17 cellular contexts compared by ENCODE assay signal in the genomic region with DNA sequence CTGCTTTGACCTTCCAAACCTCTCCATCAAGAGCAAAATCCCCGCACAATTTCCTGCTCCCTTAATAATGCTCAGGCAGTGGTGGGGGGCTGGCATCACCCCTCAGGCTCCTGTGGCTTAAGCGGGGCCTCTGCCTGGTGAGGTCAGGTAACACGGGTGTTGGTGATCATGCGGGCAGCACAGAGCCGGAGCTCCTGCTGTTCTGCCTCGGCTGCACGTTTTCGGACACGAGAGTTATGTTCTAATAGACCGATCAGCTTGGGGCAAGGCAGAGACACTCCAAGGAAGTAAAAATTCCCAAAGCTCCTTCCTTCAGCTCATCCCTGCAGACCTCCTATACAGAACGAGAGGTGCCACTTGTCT. TPM values are rescaled to one million over a fixed set of nuclear protein-coding genes. Genes with fewer than 3 reads are reported as not detected.
DNase-seq lines count a peak whose midpoint lies in the region; ATAC-seq, FAIRE-seq and TF ChIP-seq lines count a peak whose summit lies in the region.
"Had no signal": no experiment of that assay in that cellular context is flagged by ENCODE, and none has a peak within 500 bp of the region (broad histone marks: within the 10 kb centered on the region; RNA-seq: fewer than 3 reads in every experiment).

No MANE protein-coding gene starts in this region.

- TF ChIP-seq CTCF in natural killer cell (IDR thresholded peaks at IDR 0.05) (no peak), kidney (IDR thresholded peaks at IDR 0.05; ENCODE audit: borderline replicate concordance, extremely low read depth, insufficient read depth) (no peak)

- FAIRE-seq in kidney (lab: Jason Lieb, UNC): no peak

- no peak overlapping the region for H3K4me3 Mint-ChIP-seq in activated T-cell treated with anti-CD3 and anti-CD28 coated beads, Interleukin-2, amount 50 U/mL, for 72 hours
- no peak overlapping the region for H3K4me3 Mint-ChIP-seq in natural killer cell
- no peak overlapping the region for H3K4me3 Mint-ChIP-seq in natural killer cell treated with Interleukin-12 subunit alpha and Interleukin-12 subunit beta and Interleukin-15 and Interleukin-18, amount 100 ng/mL, for 72 hours
- H3K4me3 Mint-ChIP-seq: B cell had no signal

- no peak for DNase-seq in activated T-cell treated with anti-CD3 and anti-CD28 coated beads, Interleukin-2, amount 50 U/mL, for 72 hours
- DNase-seq in activated T-cell treated with anti-CD3 and anti-CD28 coated beads, Interleukin-2, amount 50 U/mL, for 1 hour: no peak
- DNase-seq in natural killer cell (no peak), kidney (peak; percentile 31)
- DNase-seq in natural killer cell treated with Interleukin-12 subunit alpha and Interleukin-12 subunit beta and Interleukin-15 and Interleukin-18, amount 100 ng/mL, for 72 hours (ENCODE audit: low spot score): no peak
- DNase-seq in stimulated activated CD4-positive, alpha-beta T cell treated with anti-CD3 and anti-CD28 coated beads, Interleukin-4, amount 100 ng/mL, for 24 hours: no peak
- DNase-seq: DMS79 treated with DMSO at 0.1 percent for 48 hours; H7; Kasumi-1; NCI-H1092 treated with DMSO at 0.1 percent for 48 hours; NCI-H1694 treated with DMSO at 0.1 percent for 48 hours; NK-92 treated with Interleukin-12 subunit alpha and Interleukin-12 subunit beta, amount 100 ng/mL, for 24 hours; Peyer's patch; SHP77 had no signal

- no peaks in the 10 kb centered on the region for H3K9me3 ChIP-seq in kidney (ENCODE audit: control insufficient read depth in 1 of 2, low read length in 2 of 2)
- H3K9me3 ChIP-seq: Peyer's patch had no signal

- H3K4me1 ChIP-seq in kidney (ENCODE audit: control insufficient read depth in 1 of 2, insufficient read depth in 1 of 2, low read depth in 1 of 2, low read length in 2 of 2): no peaks in the 10 kb centered on the region

- H3K27ac ChIP-seq in kidney (ENCODE audit: low read depth in 2 of 2, low read length in 2 of 2): no peak overlapping the region

- H3K36me3 Mint-ChIP-seq in activated T-cell treated with anti-CD3 and anti-CD28 coated beads, Interleukin-2, amount 50 U/mL, for 72 hours (ENCODE audit: insufficient read depth in 2 of 2): peaks cover 26 to 36% of the 10 kb centered on the region in 2 donors
- H3K36me3 Mint-ChIP-seq in natural killer cell: peaks cover 17% of the 10 kb centered on the region
- H3K36me3 Mint-ChIP-seq in natural killer cell treated with Interleukin-12 subunit alpha and Interleukin-12 subunit beta and Interleukin-15 and Interleukin-18, amount 100 ng/mL, for 72 hours: peaks cover 29% of the 10 kb centered on the region

- H3K36me3 ChIP-seq in kidney (ENCODE audit: control insufficient read depth in 1 of 2, insufficient read depth in 2 of 2, low read length in 2 of 2): peaks cover 11 to 36% of the 10 kb centered on the region in 2 donors

- H3K4me1 Mint-ChIP-seq in activated T-cell treated with anti-CD3 and anti-CD28 coated beads, Interleukin-2, amount 50 U/mL, for 72 hours (ENCODE audit: low read depth): peaks cover 16% of the 10 kb centered on the region
- peaks cover 23 to 37% of the 10 kb centered on the region in 2 donors for H3K4me1 Mint-ChIP-seq in natural killer cell
- H3K4me1 Mint-ChIP-seq in natural killer cell treated with Interleukin-12 subunit alpha and Interleukin-12 subunit beta and Interleukin-15 and Interleukin-18, amount 100 ng/mL, for 72 hours (ENCODE audit: low read depth in 2 of 2): peaks cover 18 to 47% of the 10 kb centered on the region in 2 donors

- no peaks in the 10 kb centered on the region for H3K27me3 Mint-ChIP-seq in activated T-cell treated with anti-CD3 and anti-CD28 coated beads, Interleukin-2, amount 50 U/mL, for 72 hours (ENCODE audit: low read depth)
- no peaks in the 10 kb centered on the region for H3K27me3 Mint-ChIP-seq in natural killer cell (ENCODE audit: low read depth in 2 of 2)
- H3K27me3 Mint-ChIP-seq in natural killer cell treated with Interleukin-12 subunit alpha and Interleukin-12 subunit beta and Interleukin-15 and Interleukin-18, amount 100 ng/mL, for 72 hours: no peaks in the 10 kb centered on the region
- H3K27me3 Mint-ChIP-seq: B cell had no signal

- intact Hi-C loops in natural killer cell (cut with micrococcal nuclease): no loop called here
- intact Hi-C loops in kidney (cut with DNase I): loop anchor here (10.0 kb wide), 1 partner anchor 110 kb away; no protein-coding TSS in a partner anchor

- ATAC-seq in activated T-cell treated with anti-CD3 and anti-CD28 coated beads, Interleukin-2, amount 50 U/mL, for 72 hours (replicated peaks in 1 of 2): no peak
- ATAC-seq in natural killer cell: no peak
- no peak for ATAC-seq in natural killer cell treated with Interleukin-12 subunit alpha and Interleukin-12 subunit beta and Interleukin-15 and Interleukin-18, amount 100 ng/mL, for 72 hours
- no peak for ATAC-seq in GM19467 (IDR thresholded peaks at IDR 0.05; ENCODE audit: unreplicated experiment)
- no peak for ATAC-seq in GM18909 (IDR thresholded peaks at IDR 0.05; ENCODE audit: poor library complexity, unreplicated experiment)

- H3K27ac Mint-ChIP-seq in activated T-cell treated with anti-CD3 and anti-CD28 coated beads, Interleukin-2, amount 50 U/mL, for 72 hours: peak overlapping the region; percentile 76
- peak overlapping the region; percentile 3 to 67 for H3K27ac Mint-ChIP-seq in natural killer cell
- peak overlapping the region in 1 of 2 donors; percentile 56 for H3K27ac Mint-ChIP-seq in natural killer cell treated with Interleukin-12 subunit alpha and Interleukin-12 subunit beta and Interleukin-15 and Interleukin-18, amount 100 ng/mL, for 72 hours
- H3K27ac Mint-ChIP-seq: B cell had no signal

- H3K4me3 ChIP-seq in kidney (ENCODE audit: low read length in 2 of 2): no peak overlapping the region
- H3K4me3 ChIP-seq: Peyer's patch had no signal

- H3K9ac ChIP-seq in kidney (ENCODE audit: low read length in 2 of 2): no peak overlapping the region

- H3K9me3 Mint-ChIP-seq in activated T-cell treated with anti-CD3 and anti-CD28 coated beads, Interleukin-2, amount 50 U/mL, for 72 hours: no peaks in the 10 kb centered on the region
- H3K9me3 Mint-ChIP-seq in natural killer cell: no peaks in the 10 kb centered on the region
- no peaks in the 10 kb centered on the region for H3K9me3 Mint-ChIP-seq in natural killer cell treated with Interleukin-12 subunit alpha and Interleukin-12 subunit beta and Interleukin-15 and Interleukin-18, amount 100 ng/mL, for 72 hours

RNA-seq across cellular contexts. Expression of a gene that starts 6.0 kb away (rescaled TPM):
- 100 to 1,000 TPM in 1 of 2 donors, 10 to 100 TPM in 1; 90.4 to 120 TPM for total RNA-seq in activated T-cell treated with anti-CD3 and anti-CD28 coated beads, Interleukin-2, amount 50 U/mL, for 72 hours
- total RNA-seq in natural killer cell (100 to 1,000 TPM; 130 to 203 (median 158) TPM), kidney (45.8 TPM)
- 100 to 1,000 TPM; 217 to 295 TPM for total RNA-seq in natural killer cell treated with Interleukin-12 subunit alpha and Interleukin-12 subunit beta and Interleukin-15 and Interleukin-18, amount 100 ng/mL, for 72 hours
- 29.1 TPM for polyA plus RNA-seq in kidney (ENCODE audit: insufficient read depth, low read depth, low replicate concordance)

RNA-seq across cellular contexts. Expression of a gene that starts 14.0 kb away (rescaled TPM):
- 100 to 1,000 TPM; 256 to 300 TPM for total RNA-seq in activated T-cell treated with anti-CD3 and anti-CD28 coated beads, Interleukin-2, amount 50 U/mL, for 72 hours
- 100 to 1,000 TPM; 168 to 219 (median 192) TPM for total RNA-seq in natural killer cell
- 100 to 1,000 TPM; 300 to 380 TPM for total RNA-seq in natural killer cell treated with Interleukin-12 subunit alpha and Interleukin-12 subunit beta and Interleukin-15 and Interleukin-18, amount 100 ng/mL, for 72 hours
- total RNA-seq in kidney: 139 TPM
- 38.2 TPM for polyA plus RNA-seq in kidney (ENCODE audit: insufficient read depth, low read depth, low replicate concordance)

RNA-seq across cellular contexts. Expression of a gene that starts 46.2 kb away (rescaled TPM):
- total RNA-seq in activated T-cell treated with anti-CD3 and anti-CD28 coated beads, Interleukin-2, amount 50 U/mL, for 72 hours: 10 to 100 TPM; 17.2 to 17.7 TPM
- total RNA-seq in natural killer cell (10 to 100 TPM; 21.6 to 28.6 (median 23.3) TPM), kidney (36.1 TPM)
- 10 to 100 TPM; 29.7 to 30.1 TPM for total RNA-seq in natural killer cell treated with Interleukin-12 subunit alpha and Interleukin-12 subunit beta and Interleukin-15 and Interleukin-18, amount 100 ng/mL, for 72 hours
- polyA plus RNA-seq in kidney (ENCODE audit: insufficient read depth, low read depth, low replicate concordance): 27.8 TPM

RNA-seq across cellular contexts. Expression of a gene that starts 46.4 kb away (rescaled TPM):
- total RNA-seq in activated T-cell treated with anti-CD3 and anti-CD28 coated beads, Interleukin-2, amount 50 U/mL, for 72 hours: 10 to 100 TPM; 26.4 to 26.7 TPM
- total RNA-seq in natural killer cell: 10 to 100 TPM; 35.7 to 57.4 (median 51.5) TPM
- 10 to 100 TPM; 19.5 to 40.1 TPM for total RNA-seq in natural killer cell treated with Interleukin-12 subunit alpha and Interleukin-12 subunit beta and Interleukin-15 and Interleukin-18, amount 100 ng/mL, for 72 hours
- 39.2 TPM for total RNA-seq in kidney
- polyA plus RNA-seq in kidney (ENCODE audit: insufficient read depth, low read depth, low replicate concordance): 42.0 TPM

RNA-seq across cellular contexts. Expression of a gene that starts 55.0 kb away (rescaled TPM):
- 10 to 100 TPM; 59.9 to 61.0 TPM for total RNA-seq in activated T-cell treated with anti-CD3 and anti-CD28 coated beads, Interleukin-2, amount 50 U/mL, for 72 hours
- total RNA-seq in natural killer cell: 10 to 100 TPM; 42.5 to 50.0 (median 46.4) TPM
- 100 to 1,000 TPM in 1 of 2 donors, 10 to 100 TPM in 1; 60.9 to 108 TPM for total RNA-seq in natural killer cell treated with Interleukin-12 subunit alpha and Interleukin-12 subunit beta and Interleukin-15 and Interleukin-18, amount 100 ng/mL, for 72 hours
- total RNA-seq in kidney: 37.9 TPM
- polyA plus RNA-seq in kidney (ENCODE audit: insufficient read depth, low read depth, low replicate concordance): 13.5 TPM
